In the genomic region with DNA sequence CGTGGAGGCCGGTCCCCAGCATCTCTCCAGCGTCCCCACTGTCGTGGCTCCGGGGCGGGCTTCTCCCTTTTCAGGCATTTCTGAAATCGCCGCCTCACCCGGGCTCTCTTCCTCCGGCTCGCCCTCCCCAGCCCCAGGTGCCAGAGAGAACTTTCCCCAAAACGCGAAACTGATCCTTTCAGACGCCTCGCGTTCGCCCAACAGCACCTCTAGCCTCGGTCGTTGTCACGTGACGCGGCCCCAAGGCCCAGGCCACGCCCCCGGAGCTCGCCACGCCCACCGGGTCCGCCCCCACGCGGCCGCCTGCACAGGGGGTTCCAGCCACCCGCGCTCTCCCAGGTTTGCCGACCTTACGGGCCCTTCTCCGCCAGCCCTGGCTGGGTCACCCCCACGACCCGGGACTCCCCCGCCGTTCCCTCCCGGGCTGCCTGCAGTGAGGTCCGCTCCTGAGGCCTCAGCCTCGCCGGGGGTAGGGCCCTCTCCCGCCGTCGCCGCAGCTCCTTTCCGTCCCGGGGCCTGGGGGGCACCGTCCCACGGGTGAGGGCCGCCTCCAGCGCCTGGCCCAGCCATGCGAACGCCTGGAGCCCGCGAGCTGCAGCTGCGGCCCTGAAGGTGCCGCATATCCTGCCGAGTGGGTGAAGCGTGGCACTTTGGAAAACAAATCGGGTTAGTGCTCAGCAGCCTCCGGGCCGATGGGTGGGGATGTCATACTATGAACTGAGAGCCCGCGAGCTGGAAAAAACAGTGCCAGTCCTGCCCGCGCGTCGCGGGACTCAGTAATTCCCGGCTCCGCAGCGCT, we compare ENCODE assay signal across 8 cellular contexts. TPM values are rescaled to one million over a fixed set of nuclear protein-coding genes. Genes with fewer than 3 reads are reported as not detected.
DNase-seq lines count a peak whose midpoint lies in the region; ATAC-seq and TF ChIP-seq lines count a peak whose summit lies in the region.

No MANE protein-coding gene starts in this region.

- DNase-seq in AG08396 (ENCODE audit: low spot score) = peak; percentile 97
- DNase-seq in NCI-H226 = peak; percentile 34
- DNase-seq in activated CD4-positive, alpha-beta T cell treated with anti-CD3 and anti-CD28 coated beads for 24 hours (ENCODE audit: low read depth in 2 of 2) = peak; percentile 91 to 92
- DNase-seq in choroid plexus epithelial cell (ENCODE audit: low read depth) = peak; percentile 70
- peak; percentile 90 for DNase-seq in left lobe of liver (ENCODE audit: low spot score)
- peak; percentile 93 to 95 for DNase-seq in stimulated activated CD4-positive, alpha-beta T cell treated with anti-CD3 and anti-CD28 coated beads, Interleukin-2, amount 100 ng/mL, for 48 hours

- peak; percentile 13 for TF ChIP-seq CTCF in choroid plexus epithelial cell (conservative IDR thresholded peaks at IDR 0.05; ENCODE audit: low read depth, low read length)

- H3K4me3 ChIP-seq in choroid plexus epithelial cell (ENCODE audit: low read depth, low read length) = peak overlapping the region; percentile 54

- ATAC-seq in GM18861 (IDR thresholded peaks at IDR 0.05; ENCODE audit: unreplicated experiment) (peak; percentile 86), HG03064 (IDR thresholded peaks at IDR 0.05; ENCODE audit: low read depth, unreplicated experiment) (peak; percentile 90), left lobe of liver (peak; percentile 98)

RNA-seq across cellular contexts. Expression of a gene that starts 21.0 kb away (rescaled TPM):
- 129 TPM for total RNA-seq in left lobe of liver

Comparison
In these comparisons a context has a peak if more than half of its experiments do, and no peak if none do; other contexts are left out.
1. Peak in every context shown above with its lines: DNase-seq, ATAC-seq and H3K4me3 ChIP-seq.
2. DNase-seq: peak in every context shown above with its lines; median percentile 97 in AG08396; 94 in stimulated activated CD4-positive, alpha-beta T cell treated with anti-CD3 and anti-CD28 coated beads, Interleukin-2, amount 100 ng/mL, for 48 hours; 92 in activated CD4-positive, alpha-beta T cell treated with anti-CD3 and anti-CD28 coated beads for 24 hours; 90 in left lobe of liver; 70 in choroid plexus epithelial cell; 34 in NCI-H226.